ENCODE assay signal across 21 cellular contexts in the genomic region with DNA sequence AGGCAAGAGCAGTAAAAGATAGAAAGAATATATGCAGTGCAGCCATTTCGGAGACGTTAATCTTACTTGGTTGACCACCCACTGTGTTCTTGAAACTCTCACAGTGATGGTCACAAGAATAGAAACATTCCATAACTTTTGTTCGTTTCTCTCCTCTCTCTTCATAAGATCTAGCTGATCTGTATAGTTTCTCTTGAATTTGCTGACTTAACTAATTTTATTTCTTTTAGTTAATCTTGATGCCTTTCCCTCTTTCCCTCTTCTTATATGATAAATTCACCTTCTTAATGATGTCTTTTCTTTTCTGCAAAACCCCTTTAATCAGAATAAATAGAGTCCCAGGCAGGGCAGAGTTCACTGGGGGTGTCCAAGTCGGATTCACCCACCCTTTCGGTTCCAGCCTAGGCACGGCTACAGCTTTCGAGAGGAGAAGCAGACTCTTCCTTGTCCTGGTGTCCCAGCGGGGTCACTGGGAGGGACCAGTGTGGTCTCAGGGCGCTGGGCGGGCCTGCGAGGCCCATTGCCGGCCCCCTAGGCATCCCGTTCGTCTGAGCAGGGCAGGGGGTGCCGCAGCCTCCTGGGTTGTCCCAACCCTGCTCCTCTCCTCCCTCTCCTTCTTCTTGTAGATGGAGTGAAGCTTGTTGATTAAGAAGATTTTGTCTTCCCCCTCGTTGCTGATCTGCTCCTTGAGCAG.
"Had no signal": no experiment of that assay in that cellular context is flagged by ENCODE, and none has a peak within 500 bp of the region (broad histone marks: within the 10 kb centered on the region; RNA-seq: fewer than 3 reads in every experiment).

No MANE protein-coding gene starts in this region.

- H3K4me3 ChIP-seq: lower lobe of right lung, prostate gland, sigmoid colon, stomach, thyroid gland, vagina had no signal

- FAIRE-seq: endometrium, frontal cortex, keratinocyte had no signal

- DNase-seq: cortex of kidney; effector memory CD8-positive, alpha-beta T cell; lower lobe of right lung; nephron progenitor cell; sigmoid colon; stimulated activated CD4-positive, alpha-beta T cell treated with anti-CD3 and anti-CD28 coated beads, Interleukin-2, amount 100 ng/mL, for 24 hours; stimulated activated CD4-positive, alpha-beta T cell treated with anti-CD3 and anti-CD28 coated beads, Interleukin-4, amount 100 ng/mL, for 24 hours; stimulated activated naive CD4-positive, alpha-beta T cell treated with Interleukin-2 at 50 U/mL for 16 hours; stomach; trophoblast cell had no signal

- H3K9me3 Mint-ChIP-seq: effector memory CD8-positive, alpha-beta T cell; nephron progenitor cell; stimulated activated effector memory CD8-positive, alpha-beta T cell treated with anti-CD3 and anti-CD28 coated beads, Interleukin-12 subunit alpha, Interleukin-12 subunit beta, amount 100 ng/mL, for 72 hours had no signal

- H3K9me3 ChIP-seq: lower lobe of right lung, neutrophil, prostate gland, sigmoid colon, stomach, thyroid gland, vagina had no signal

- H3K27ac Mint-ChIP-seq: effector memory CD8-positive, alpha-beta T cell; naive thymus-derived CD8-positive, alpha-beta T cell; nephron progenitor cell; stimulated activated effector memory CD8-positive, alpha-beta T cell treated with anti-CD3 and anti-CD28 coated beads, Interleukin-12 subunit alpha, Interleukin-12 subunit beta, amount 100 ng/mL, for 72 hours had no signal

- H3K27ac ChIP-seq: lower lobe of right lung, neutrophil, prostate gland, sigmoid colon, stomach, thyroid gland, vagina had no signal

- H3K4me1 ChIP-seq: lower lobe of right lung, prostate gland, sigmoid colon, stomach, vagina had no signal

- ATAC-seq: effector memory CD8-positive, alpha-beta T cell; left ventricle myocardium superior; naive thymus-derived CD8-positive, alpha-beta T cell; right cardiac atrium; stimulated activated effector memory CD8-positive, alpha-beta T cell treated with anti-CD3 and anti-CD28 coated beads, Interleukin-12 subunit alpha, Interleukin-12 subunit beta, amount 100 ng/mL, for 72 hours had no signal

- H3K27me3 ChIP-seq: sigmoid colon, thyroid gland, vagina had no signal

- H3K36me3 Mint-ChIP-seq: naive thymus-derived CD8-positive, alpha-beta T cell; stimulated activated effector memory CD8-positive, alpha-beta T cell treated with anti-CD3 and anti-CD28 coated beads, Interleukin-12 subunit alpha, Interleukin-12 subunit beta, amount 100 ng/mL, for 72 hours had no signal

- H3K4me3 Mint-ChIP-seq: effector memory CD8-positive, alpha-beta T cell; naive thymus-derived CD8-positive, alpha-beta T cell; nephron progenitor cell; stimulated activated effector memory CD8-positive, alpha-beta T cell treated with anti-CD3 and anti-CD28 coated beads, Interleukin-12 subunit alpha, Interleukin-12 subunit beta, amount 100 ng/mL, for 72 hours had no signal

- H3K36me3 ChIP-seq: lower lobe of right lung, neutrophil, prostate gland, sigmoid colon, stomach, thyroid gland, vagina had no signal

- H3K4me1 Mint-ChIP-seq: naive thymus-derived CD8-positive, alpha-beta T cell; nephron progenitor cell; stimulated activated effector memory CD8-positive, alpha-beta T cell treated with anti-CD3 and anti-CD28 coated beads, Interleukin-12 subunit alpha, Interleukin-12 subunit beta, amount 100 ng/mL, for 72 hours had no signal
